In genomic region chr1:2193514-2194251, GRCh38 we compare ENCODE assay signal across 8 cellular contexts. TPM values are rescaled to one million over a fixed set of nuclear protein-coding genes. Genes with fewer than 3 reads are reported as not detected.
A peak's percentile ranks its signal among the peaks of the same experiment; 100 is the strongest.
DNase-seq lines count a peak whose midpoint lies in the region; ATAC-seq and TF ChIP-seq lines count a peak whose summit lies in the region.

No MANE protein-coding gene starts in this region.

- no peak overlapping the region for H3K27ac Mint-ChIP-seq in type B pancreatic cell

- peaks cover 29% of the 10 kb centered on the region for H3K4me1 Mint-ChIP-seq in activated T-cell treated with anti-CD3 and anti-CD28 coated beads, Interleukin-2, amount 50 U/mL, for 4 hours (ENCODE audit: low read depth)
- H3K4me1 Mint-ChIP-seq in type B pancreatic cell (ENCODE audit: unreplicated experiment), result peaks cover 7% of the 10 kb centered on the region

- H3K36me3 Mint-ChIP-seq in activated T-cell treated with anti-CD3 and anti-CD28 coated beads, Interleukin-2, amount 50 U/mL, for 4 hours (ENCODE audit: insufficient read depth), result no peaks in the 10 kb centered on the region
- H3K36me3 Mint-ChIP-seq in type B pancreatic cell, result no peaks in the 10 kb centered on the region

- no peaks in the 10 kb centered on the region for H3K9me3 Mint-ChIP-seq in activated T-cell treated with anti-CD3 and anti-CD28 coated beads, Interleukin-2, amount 50 U/mL, for 4 hours
- H3K9me3 Mint-ChIP-seq in type B pancreatic cell, result no peaks in the 10 kb centered on the region

- no peak for DNase-seq in activated T-cell treated with anti-CD3 and anti-CD28 coated beads, Interleukin-2, amount 50 U/mL, for 4 hours
- DNase-seq in activated T-cell treated with anti-CD3 and anti-CD28 coated beads, Interleukin-2, amount 50 U/mL, for 48 hours, result no peak
- DNase-seq in left kidney (ENCODE audit: low read depth, low spot score) (peak; percentile 36), type B pancreatic cell (ENCODE audit: extremely low spot score, unreplicated experiment) (no peak), globus pallidus (ENCODE audit: low spot score) (no peak)

- no peak for ATAC-seq in activated T-cell treated with anti-CD3 and anti-CD28 coated beads, Interleukin-2, amount 50 U/mL, for 4 hours
- no peak for ATAC-seq in GM18861 (IDR thresholded peaks at IDR 0.05; ENCODE audit: unreplicated experiment)
- no peak for ATAC-seq in HG03045 (IDR thresholded peaks at IDR 0.05; ENCODE audit: unreplicated experiment)

- peak overlapping the region; percentile 74 for H3K4me3 Mint-ChIP-seq in activated T-cell treated with anti-CD3 and anti-CD28 coated beads, Interleukin-2, amount 50 U/mL, for 4 hours
- H3K4me3 Mint-ChIP-seq in type B pancreatic cell, result peak overlapping the region; percentile 78

- WGBS in adipose tissue, 3 donors, result 48 to 78% (median 77%) methylated on average over 35 to 41 of the region's 41 CpGs

- no peaks in the 10 kb centered on the region for H3K27me3 Mint-ChIP-seq in activated T-cell treated with anti-CD3 and anti-CD28 coated beads, Interleukin-2, amount 50 U/mL, for 4 hours (ENCODE audit: low read depth)
- H3K27me3 Mint-ChIP-seq in type B pancreatic cell, result no peaks in the 10 kb centered on the region

- TF ChIP-seq CTCF in type B pancreatic cell (conservative IDR thresholded peaks at IDR 0.05), result no peak

- peak overlapping the region; percentile 62 for H3K27ac ChIP-seq in adipose tissue (ENCODE audit: low read depth, low read length)

RNA-seq across cellular contexts. Expression of gene FAAP20, which starts 0.9 kb away (rescaled TPM):
- 10 to 100 TPM; 67.8 to 82.3 (median 69.9) TPM for total RNA-seq in activated T-cell treated with anti-CD3 and anti-CD28 coated beads, Interleukin-2, amount 50 U/mL, for 4 hours
- 10 to 100 TPM; 30.4 to 69.3 (median 62.6) TPM for polyA plus RNA-seq in adipose tissue
- total RNA-seq in type B pancreatic cell (ENCODE audit: low replicate concordance), result 45.8 and 73.8 TPM in 2 replicates

RNA-seq across cellular contexts. Expression of gene SKI, which starts 34.4 kb away (rescaled TPM):
- 10 to 100 TPM; 43.8 to 45.2 (median 44.7) TPM for total RNA-seq in activated T-cell treated with anti-CD3 and anti-CD28 coated beads, Interleukin-2, amount 50 U/mL, for 4 hours
- polyA plus RNA-seq in adipose tissue, result 10 to 100 TPM in 2 of 3 donors, 1 to 10 TPM in 1; 9.5 to 69.2 (median 36.3) TPM
- 52.7 and 55.7 TPM in 2 replicates for total RNA-seq in type B pancreatic cell (ENCODE audit: low replicate concordance)
